In the genomic region with DNA sequence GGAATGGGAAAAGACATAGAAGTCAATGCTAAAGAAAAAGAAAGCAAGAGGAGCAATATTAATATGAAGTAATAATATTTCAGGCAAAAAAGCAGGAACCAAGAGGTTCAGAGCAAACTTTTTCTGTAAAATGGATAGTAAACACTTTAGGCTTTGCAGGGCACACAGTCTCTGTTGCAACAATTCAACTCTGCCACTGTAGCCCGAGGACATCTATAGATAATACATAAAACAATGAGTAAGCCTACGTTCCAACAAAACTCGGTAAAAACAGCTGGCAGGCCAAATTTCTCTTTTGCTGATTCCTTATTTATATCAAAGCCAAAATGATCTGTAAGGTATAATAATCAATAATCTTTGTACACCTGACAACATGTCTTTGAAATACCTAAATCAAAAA, we compare ENCODE assay signal across 29 cellular contexts. TPM values are rescaled to one million over a fixed set of nuclear protein-coding genes. Genes with fewer than 3 reads are reported as not detected.
DNase-seq lines count a peak whose midpoint lies in the region; ATAC-seq, FAIRE-seq and TF ChIP-seq lines count a peak whose summit lies in the region.
"Had no signal": no experiment of that assay in that cellular context is flagged by ENCODE, and none has a peak within 500 bp of the region (broad histone marks: within the 10 kb centered on the region; RNA-seq: fewer than 3 reads in every experiment).

No MANE protein-coding gene starts in this region.

- TF ChIP-seq CTCF in RWPE1 (conservative IDR thresholded peaks at IDR 0.05; ENCODE audit: low read depth) (no peak), hepatocyte (IDR thresholded peaks at IDR 0.05; ENCODE audit: poor library complexity) (no peak), thoracic aorta (IDR thresholded peaks at IDR 0.05) (no peak)

- H3K4me1 ChIP-seq in hepatocyte (ENCODE audit: insufficient read depth) (peaks cover 57% of the 10 kb centered on the region), thoracic aorta (ENCODE audit: control insufficient read depth in 1 of 2, low read depth in 2 of 2) (peaks cover 52 to 95% of the 10 kb centered on the region in 2 donors)

- 53% methylated on average over 3 of the region's 3 CpGs for WGBS in hepatocyte (ENCODE audit: low lambda C conversion rate, missing lambda C conversion rate)

- peaks cover 100% of the 10 kb centered on the region for H3K79me2 ChIP-seq in hepatocyte

- no peak overlapping the region for H3K27ac ChIP-seq in RWPE1
- H3K27ac ChIP-seq in hepatocyte: peak overlapping the region; percentile 26
- peak overlapping the region; percentile 44 to 59 for H3K27ac ChIP-seq in thoracic aorta
- H3K27ac ChIP-seq: gastroesophageal sphincter, lower lobe of right lung, SK-N-MC, vagina had no signal

- H3K36me3 ChIP-seq in hepatocyte (replicated peaks; ENCODE audit: insufficient read depth, low read depth) (no peaks in the 10 kb centered on the region), thoracic aorta (no peaks in the 10 kb centered on the region)
- H3K36me3 ChIP-seq: gastroesophageal sphincter, lower lobe of right lung, vagina had no signal

- H3K9me3 ChIP-seq in hepatocyte (ENCODE audit: low read depth): no peaks in the 10 kb centered on the region
- peaks cover 3% of the 10 kb centered on the region for H3K9me3 ChIP-seq in thoracic aorta
- H3K9me3 ChIP-seq: vagina had no signal

- peaks cover 36% of the 10 kb centered on the region for H4K20me1 ChIP-seq in hepatocyte (ENCODE audit: insufficient read depth, poor library complexity, severe bottlenecking)

- no peak overlapping the region for H3K4me2 ChIP-seq in hepatocyte
- H3K4me2 ChIP-seq: GM23338 had no signal

- DNase-seq in RWPE1 (ENCODE audit: low spot score) (peak; percentile 23), hepatocyte (ENCODE audit: low spot score) (no peak), thoracic aorta (ENCODE audit: low spot score) (no peak), urothelium cell line (ENCODE audit: low spot score) (no peak), glomerular visceral epithelial cell (ENCODE audit: extremely low spot score) (no peak)
- DNase-seq: activated CD4-positive, CD25-positive, alpha-beta regulatory T cell treated with anti-CD3 and anti-CD28 coated beads, Interleukin-2, amount 50 U/mL, for 72 hours; activated CD8-positive, alpha-beta T cell treated with anti-CD3 and anti-CD28 coated beads, Interleukin-2, amount 10 ng/mL, durations not matched to agents 7 days and 5 days; activated effector memory CD4-positive, alpha-beta T cell treated with anti-CD3 and anti-CD28 coated beads, Interleukin-2, amount 50 U/mL, for 16 hours; activated naive CD8-positive, alpha-beta T cell treated with anti-CD3 and anti-CD28 coated beads, Interleukin-2, amount 50 U/mL, for 24 hours; activated T-cell treated with anti-CD3 and anti-CD28 coated beads for 4 hours; CD4-positive, CD25-positive, alpha-beta regulatory T cell; DMS153; effector CD8-positive, alpha-beta T cell; GDM1; KG1; lower lobe of right lung; NCI-H2171; NCI-H524; RPMI8226; stimulated activated CD8-positive, alpha-beta memory T cell treated with anti-CD3 and anti-CD28 coated beads, Interleukin-4, amount 100 ng/mL, for 48 hours had no signal

- H2AFZ ChIP-seq in hepatocyte: no peak overlapping the region
- H2AFZ ChIP-seq: GM23338 had no signal

- H3K4me3 ChIP-seq in hepatocyte (no peak overlapping the region), thoracic aorta (no peak overlapping the region)
- H3K4me3 ChIP-seq: gastroesophageal sphincter, GM23338, lower lobe of right lung, SK-N-MC, vagina had no signal

- CTCF ChIA-PET in RWPE1 (lab: Yijun Ruan, JAX): no interaction called here

- ATAC-seq in thoracic aorta (ENCODE audit: insufficient number of reproducible peaks, low FRiP score, low read depth): no peak
- ATAC-seq in HG03469 (IDR thresholded peaks at IDR 0.05; ENCODE audit: unreplicated experiment): no peak
- ATAC-seq: activated CD8-positive, alpha-beta T cell treated with anti-CD3 and anti-CD28 coated beads, Interleukin-2, amount 10 ng/mL, durations not matched to agents 7 days and 5 days; activated naive CD8-positive, alpha-beta T cell treated with anti-CD3 and anti-CD28 coated beads, Interleukin-2, amount 50 U/mL, for 24 hours; esophagus mucosa; gastroesophageal sphincter; GM23338; lower lobe of right lung had no signal

- POLR2A ChIA-PET in RWPE1 (lab: Yijun Ruan, JAX; ENCODE audit: low non-redundant PET): interaction anchor here (0.8 kb wide), 1 partner anchor 468 kb away, joined by 3 read pairs; no protein-coding TSS in a partner anchor

- FAIRE-seq in G401.6 (lab: Jason Lieb, UNC) (peak; percentile 39), urothelium cell line (lab: Jason Lieb, UNC) (no peak)
- FAIRE-seq: GM18507, keratinocyte had no signal

- H3K27me3 ChIP-seq in hepatocyte (no peaks in the 10 kb centered on the region), thoracic aorta (replicated peaks; ENCODE audit: insufficient read depth) (no peaks in the 10 kb centered on the region)
- H3K27me3 ChIP-seq: gastroesophageal sphincter, vagina had no signal

- no peaks in the 10 kb centered on the region for H3K9me2 ChIP-seq in hepatocyte (replicated peaks; ENCODE audit: insufficient read depth)

RNA-seq across cellular contexts. Expression of a gene that starts 56.8 kb away (rescaled TPM):
- 26.4 and 35.4 TPM in 2 replicates for total RNA-seq in hepatocyte
- 24.2 and 26.6 TPM in 2 replicates for polyA plus RNA-seq in hepatocyte
- 100 to 1,000 TPM in 1 of 2 donors, 10 to 100 TPM in 1; 73.3 to 113 TPM for total RNA-seq in thoracic aorta
- polyA plus RNA-seq: CD4-positive, CD25-positive, alpha-beta regulatory T cell had no signal
